In the genomic region with DNA sequence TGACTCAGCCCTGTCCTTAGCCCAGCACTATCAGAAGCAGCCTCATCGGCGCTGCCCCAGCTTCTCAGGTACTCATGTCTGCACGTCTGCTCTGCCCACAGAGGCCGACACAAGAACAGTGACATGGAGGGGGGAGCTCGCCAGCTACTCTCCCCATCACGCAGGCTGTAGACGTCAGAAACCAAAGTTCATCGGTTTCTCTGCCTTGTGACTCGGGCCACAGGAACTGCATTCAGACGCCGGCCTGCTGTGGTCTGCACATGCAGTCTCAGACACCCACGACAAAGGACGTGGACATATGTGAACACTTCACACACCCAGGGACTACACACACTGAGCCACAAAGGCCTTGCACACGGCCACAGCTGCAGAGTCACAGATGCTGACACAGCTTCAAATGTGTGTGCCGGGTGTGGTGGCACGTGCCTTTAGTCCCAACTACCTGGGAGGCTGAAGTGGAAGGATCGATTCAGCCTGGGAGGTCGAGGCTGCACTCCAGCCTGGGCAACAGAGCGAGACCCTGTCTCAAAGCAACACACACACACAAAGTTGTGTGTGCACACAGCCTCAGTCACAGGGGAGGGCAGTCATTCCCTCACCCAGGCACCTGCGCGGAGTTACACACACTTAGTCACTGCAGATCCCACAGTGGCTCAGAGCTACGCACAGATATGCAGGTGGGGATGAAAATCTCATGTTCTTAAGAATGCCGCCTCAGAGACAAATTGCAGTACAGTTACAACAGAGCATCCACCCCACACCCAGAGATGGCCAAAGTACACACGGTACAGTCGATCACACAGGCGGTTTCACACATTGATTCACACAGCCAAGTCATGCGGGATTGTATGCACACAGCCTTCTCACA, we compare ENCODE assay signal across 8 cellular contexts. TPM values are rescaled to one million over a fixed set of nuclear protein-coding genes. Genes with fewer than 3 reads are reported as not detected.
DNase-seq lines count a peak whose midpoint lies in the region; ATAC-seq and TF ChIP-seq lines count a peak whose summit lies in the region.

No MANE protein-coding gene starts in this region.

- TF ChIP-seq CTCF in GM12865 (IDR thresholded peaks at IDR 0.05; ENCODE audit: insufficient read depth, low read depth, low read length, missing control alignments) (no peak), dorsolateral prefrontal cortex (IDR thresholded peaks at IDR 0.05 in 54 of 56, conservative IDR thresholded peaks at IDR 0.05 in 2 of 56; ENCODE audit: low read depth in 1 of 56, partially characterized antibody in 56 of 56) (no peak)

- ATAC-seq in HG03354 (IDR thresholded peaks at IDR 0.05; ENCODE audit: poor library complexity, severe bottlenecking, unreplicated experiment) = no peak

- H3K9me3 Mint-ChIP-seq in activated CD4-positive, alpha-beta T cell treated with anti-CD3 and anti-CD28 coated beads, Interleukin-2, amount 10 ng/mL, durations not matched to agents 24 days and 14 days = no peaks in the 10 kb centered on the region

- H3K27me3 Mint-ChIP-seq in activated CD4-positive, alpha-beta T cell treated with anti-CD3 and anti-CD28 coated beads, Interleukin-2, amount 10 ng/mL, durations not matched to agents 24 days and 14 days = no peaks in the 10 kb centered on the region

- intact Hi-C loops in activated CD4-positive, alpha-beta T cell treated with anti-CD3 and anti-CD28 coated beads, Interleukin-2, amount 10 ng/mL, durations not matched to agents 24 days and 14 days (cut with micrococcal nuclease) = no loop called here
- intact Hi-C loops in dorsolateral prefrontal cortex (cut with DNase I) = no loop called here

- H3K4me3 ChIP-seq in GM12865 (ENCODE audit: low read depth, low read length) = peak overlapping the region; percentile 73
- peak overlapping the region in 58 of 59 donors; percentile 41 to 73 (median 55) for H3K4me3 ChIP-seq in dorsolateral prefrontal cortex

- DNase-seq in GM12865 (ENCODE audit: low read depth) = peak; percentile 89
- peak; percentile 42 for DNase-seq in KBM-7
- peak; percentile 92 for DNase-seq in activated CD4-positive, alpha-beta T cell treated with anti-CD3 and anti-CD28 coated beads, Interleukin-2, amount 10 ng/mL, durations not matched to agents 24 days and 14 days
- DNase-seq in dorsolateral prefrontal cortex = peak in 4 of 10 donors; percentile 33 to 66 (median 40)
- DNase-seq in mucosa of gallbladder (ENCODE audit: low spot score) = peak; percentile 91
- DNase-seq in stimulated activated CD8-positive, alpha-beta memory T cell treated with anti-CD3 and anti-CD28 coated beads, Interleukin-7, amount 100 ng/mL, for 48 hours (ENCODE audit: extremely low read depth in 1 of 2, low read depth in 1 of 2) = peak; percentile 69 to 87
- no peak for DNase-seq in 8988T

- peak overlapping the region; percentile 68 to 98 (median 93) for H3K27ac ChIP-seq in dorsolateral prefrontal cortex

- in situ Hi-C loops in KBM-7 (cut with MboI; ENCODE audit: low pct_unique_long_range_greater_than_20kb, low sequenced_read_pairs) = no loop called here

- H3K27ac Mint-ChIP-seq in activated CD4-positive, alpha-beta T cell treated with anti-CD3 and anti-CD28 coated beads, Interleukin-2, amount 10 ng/mL, durations not matched to agents 24 days and 14 days = peak overlapping the region; percentile 91

- peak overlapping the region; percentile 87 for H3K4me3 Mint-ChIP-seq in activated CD4-positive, alpha-beta T cell treated with anti-CD3 and anti-CD28 coated beads, Interleukin-2, amount 10 ng/mL, durations not matched to agents 24 days and 14 days

- H3K27me3 ChIP-seq in dorsolateral prefrontal cortex = peaks cover 0 to 2% (median 0%) of the 10 kb centered on the region in 45 donors

- peaks cover 61% of the 10 kb centered on the region for H3K4me1 Mint-ChIP-seq in activated CD4-positive, alpha-beta T cell treated with anti-CD3 and anti-CD28 coated beads, Interleukin-2, amount 10 ng/mL, durations not matched to agents 24 days and 14 days

- H3K36me3 Mint-ChIP-seq in activated CD4-positive, alpha-beta T cell treated with anti-CD3 and anti-CD28 coated beads, Interleukin-2, amount 10 ng/mL, durations not matched to agents 24 days and 14 days (ENCODE audit: low read depth) = peaks cover 11% of the 10 kb centered on the region

RNA-seq across cellular contexts. Expression of a gene that starts 4.9 kb away (rescaled TPM):
- 35.7 and 39.9 TPM in 2 replicates for total RNA-seq in activated CD4-positive, alpha-beta T cell treated with anti-CD3 and anti-CD28 coated beads, Interleukin-2, amount 10 ng/mL, durations not matched to agents 24 days and 14 days
- total RNA-seq in dorsolateral prefrontal cortex (100 to 1,000 TPM in 17 of 120 experiments, 10 to 100 TPM in 99, 1 to 10 TPM in 4; 7.0 to 246 (median 38.2) TPM), mucosa of gallbladder (180 TPM)

RNA-seq across cellular contexts. Expression of a gene that starts 10.6 kb away (rescaled TPM):
- total RNA-seq in activated CD4-positive, alpha-beta T cell treated with anti-CD3 and anti-CD28 coated beads, Interleukin-2, amount 10 ng/mL, durations not matched to agents 24 days and 14 days = 36.0 and 38.7 TPM in 2 replicates
- total RNA-seq in dorsolateral prefrontal cortex (10 to 100 TPM; 41.8 to 99.7 (median 69.9) TPM), mucosa of gallbladder (46.0 TPM)

RNA-seq across cellular contexts. Expression of a gene that starts 10.7 kb away (rescaled TPM):
- 42.0 and 46.1 TPM in 2 replicates for total RNA-seq in activated CD4-positive, alpha-beta T cell treated with anti-CD3 and anti-CD28 coated beads, Interleukin-2, amount 10 ng/mL, durations not matched to agents 24 days and 14 days
- total RNA-seq in dorsolateral prefrontal cortex (10 to 100 TPM in 50 of 120 experiments, 1 to 10 TPM in 70; 2.1 to 25.5 (median 9.2) TPM), mucosa of gallbladder (41.8 TPM)

RNA-seq across cellular contexts. Expression of a gene that starts 10.9 kb away (rescaled TPM):
- total RNA-seq in activated CD4-positive, alpha-beta T cell treated with anti-CD3 and anti-CD28 coated beads, Interleukin-2, amount 10 ng/mL, durations not matched to agents 24 days and 14 days = 47.1 and 50.6 TPM in 2 replicates
- 10 to 100 TPM; 33.5 to 65.7 (median 46.2) TPM for total RNA-seq in dorsolateral prefrontal cortex
- total RNA-seq in mucosa of gallbladder = 50.5 TPM

RNA-seq across cellular contexts. Expression of a gene that starts 34.0 kb away (rescaled TPM):
- total RNA-seq in activated CD4-positive, alpha-beta T cell treated with anti-CD3 and anti-CD28 coated beads, Interleukin-2, amount 10 ng/mL, durations not matched to agents 24 days and 14 days = 2,597 and 2,671 TPM in 2 replicates
- total RNA-seq in dorsolateral prefrontal cortex (100 to 1,000 TPM; 365 to 780 (median 506) TPM), mucosa of gallbladder (1,378 TPM)
